20 cellular contexts compared by ENCODE assay signal in the genomic region with DNA sequence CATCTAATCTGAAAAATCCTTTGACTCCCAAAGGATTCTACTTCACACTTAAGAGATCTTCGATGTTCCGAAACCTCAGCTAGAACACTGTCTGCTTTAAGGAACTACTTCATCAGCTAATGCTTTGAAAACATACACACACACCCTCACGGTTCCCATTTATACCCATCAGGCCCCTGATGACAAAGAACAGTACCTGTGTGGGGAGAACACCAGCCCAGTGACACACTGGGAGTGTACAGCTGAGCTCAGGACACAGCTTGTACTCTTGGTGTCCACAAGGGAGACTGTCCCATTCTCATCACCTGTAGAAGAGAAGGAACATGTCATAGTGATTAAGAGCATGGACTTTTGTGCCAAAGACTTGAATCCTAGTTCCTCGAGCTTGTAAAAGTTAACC. TPM values are rescaled to one million over a fixed set of nuclear protein-coding genes. Genes with fewer than 3 reads are reported as not detected.
A peak's percentile ranks its signal among the peaks of the same experiment; 100 is the strongest.
DNase-seq lines count a peak whose midpoint lies in the region; ATAC-seq lines count a peak whose summit lies in the region.
"Had no signal": no experiment of that assay in that cellular context is flagged by ENCODE, and none has a peak within 500 bp of the region (broad histone marks: within the 10 kb centered on the region; RNA-seq: fewer than 3 reads in every experiment).

No MANE protein-coding gene starts in this region.

- no peaks in the 10 kb centered on the region for H3K9me3 Mint-ChIP-seq in activated naive CD4-positive, alpha-beta T cell treated with anti-CD3 and anti-CD28 coated beads, Interleukin-2, amount 50 U/mL, for 24 hours
- H3K9me3 Mint-ChIP-seq in activated T-helper 17 cell treated with anti-CD3 and anti-CD28 coated beads, Interleukin-2, amount 50 U/mL, for 72 hours: no peaks in the 10 kb centered on the region
- no peaks in the 10 kb centered on the region for H3K9me3 Mint-ChIP-seq in stimulated activated memory B cell treated with anti-CD40 and anti-IgM and Interleukin-4, amounts not matched to agents 10 μg/mL and 1 μg/mL and 100 μg/mL, for 72 hours
- H3K9me3 Mint-ChIP-seq: CD14-positive monocyte, endodermal cell had no signal

- no peak for DNase-seq in activated naive CD4-positive, alpha-beta T cell (lab: John Stamatoyannopoulos, UW)
- DNase-seq in activated gamma-delta T cell (lab: John Stamatoyannopoulos, UW) (no peak), A172 (ENCODE audit: low spot score) (no peak), NCI-H446 (lab: John Stamatoyannopoulos, UW) (no peak)
- DNase-seq: activated CD8-positive, alpha-beta memory T cell treated with anti-CD3 and anti-CD28 coated beads, Interleukin-2, amount 10 ng/mL, durations not matched to agents 7 days and 5 days; activated effector memory CD4-positive, alpha-beta T cell treated with Interleukin-2 at 50 U/mL for 16 hours; DMS 273 treated with DMSO at 0.1 percent for 48 hours; endodermal cell; foreskin melanocyte; mesenchymal stem cell; NCI-H2081; NCI-H446 treated with DMSO at 0.1 percent for 48 hours; nucleus accumbens; OCI-M1; WERI-Rb-1 had no signal

- H3K27me3 Mint-ChIP-seq in activated naive CD4-positive, alpha-beta T cell treated with anti-CD3 and anti-CD28 coated beads, Interleukin-2, amount 50 U/mL, for 24 hours: no peaks in the 10 kb centered on the region
- H3K27me3 Mint-ChIP-seq in activated T-helper 17 cell treated with anti-CD3 and anti-CD28 coated beads, Interleukin-2, amount 50 U/mL, for 72 hours: no peaks in the 10 kb centered on the region
- no peaks in the 10 kb centered on the region for H3K27me3 Mint-ChIP-seq in stimulated activated memory B cell treated with anti-CD40 and anti-IgM and Interleukin-4, amounts not matched to agents 10 μg/mL and 1 μg/mL and 100 μg/mL, for 72 hours
- H3K27me3 Mint-ChIP-seq: activated CD8-positive, alpha-beta memory T cell treated with anti-CD3 and anti-CD28 coated beads, Interleukin-2, amount 10 ng/mL, durations not matched to agents 7 days and 5 days had no signal

- peak overlapping the region; percentile 55 for H3K27ac Mint-ChIP-seq in activated naive CD4-positive, alpha-beta T cell treated with anti-CD3 and anti-CD28 coated beads, Interleukin-2, amount 50 U/mL, for 24 hours
- H3K27ac Mint-ChIP-seq in activated T-helper 17 cell treated with anti-CD3 and anti-CD28 coated beads, Interleukin-2, amount 50 U/mL, for 72 hours: peak overlapping the region; percentile 81
- peak overlapping the region; percentile 57 for H3K27ac Mint-ChIP-seq in stimulated activated memory B cell treated with anti-CD40 and anti-IgM and Interleukin-4, amounts not matched to agents 10 μg/mL and 1 μg/mL and 100 μg/mL, for 72 hours

- H3K36me3 Mint-ChIP-seq in activated naive CD4-positive, alpha-beta T cell treated with anti-CD3 and anti-CD28 coated beads, Interleukin-2, amount 50 U/mL, for 24 hours: peaks cover 33% of the 10 kb centered on the region
- peaks cover 100% of the 10 kb centered on the region for H3K36me3 Mint-ChIP-seq in activated T-helper 17 cell treated with anti-CD3 and anti-CD28 coated beads, Interleukin-2, amount 50 U/mL, for 72 hours (ENCODE audit: low read depth)
- peaks cover 62% of the 10 kb centered on the region for H3K36me3 Mint-ChIP-seq in stimulated activated memory B cell treated with anti-CD40 and anti-IgM and Interleukin-4, amounts not matched to agents 10 μg/mL and 1 μg/mL and 100 μg/mL, for 72 hours

- peaks cover 63% of the 10 kb centered on the region for H3K4me1 Mint-ChIP-seq in activated naive CD4-positive, alpha-beta T cell treated with anti-CD3 and anti-CD28 coated beads, Interleukin-2, amount 50 U/mL, for 24 hours
- peaks cover 17% of the 10 kb centered on the region for H3K4me1 Mint-ChIP-seq in activated T-helper 17 cell treated with anti-CD3 and anti-CD28 coated beads, Interleukin-2, amount 50 U/mL, for 72 hours
- H3K4me1 Mint-ChIP-seq in stimulated activated memory B cell treated with anti-CD40 and anti-IgM and Interleukin-4, amounts not matched to agents 10 μg/mL and 1 μg/mL and 100 μg/mL, for 72 hours: peaks cover 36% of the 10 kb centered on the region

- peak; percentile 39 for ATAC-seq in HG02642 (IDR thresholded peaks at IDR 0.05; ENCODE audit: poor library complexity, unreplicated experiment)
- ATAC-seq in activated T-helper 17 cell treated with anti-CD3 and anti-CD28 coated beads, Interleukin-2, amount 50 U/mL, for 72 hours (replicated peaks): peak; percentile 98
- peak; percentile 64 for ATAC-seq in stimulated activated memory B cell treated with anti-CD40 and anti-IgM and Interleukin-4, amounts not matched to agents 10 μg/mL and 1 μg/mL and 100 μg/mL, for 72 hours
- ATAC-seq: activated CD8-positive, alpha-beta memory T cell treated with anti-CD3 and anti-CD28 coated beads, Interleukin-2, amount 10 ng/mL, durations not matched to agents 7 days and 5 days had no signal

- H3K4me3 Mint-ChIP-seq in activated naive CD4-positive, alpha-beta T cell treated with anti-CD3 and anti-CD28 coated beads, Interleukin-2, amount 50 U/mL, for 24 hours: no peak overlapping the region
- H3K4me3 Mint-ChIP-seq in activated T-helper 17 cell treated with anti-CD3 and anti-CD28 coated beads, Interleukin-2, amount 50 U/mL, for 72 hours: no peak overlapping the region
- H3K4me3 Mint-ChIP-seq in stimulated activated memory B cell treated with anti-CD40 and anti-IgM and Interleukin-4, amounts not matched to agents 10 μg/mL and 1 μg/mL and 100 μg/mL, for 72 hours: no peak overlapping the region
- H3K4me3 Mint-ChIP-seq: activated CD8-positive, alpha-beta memory T cell treated with anti-CD3 and anti-CD28 coated beads, Interleukin-2, amount 10 ng/mL, durations not matched to agents 7 days and 5 days; CD14-positive monocyte; endodermal cell had no signal

RNA-seq across cellular contexts. Expression of gene WDR77, which starts 6.6 kb away (rescaled TPM):
- 10 to 100 TPM; 27.5 to 65.2 TPM for total RNA-seq in activated T-helper 17 cell treated with anti-CD3 and anti-CD28 coated beads, Interleukin-2, amount 50 U/mL, for 72 hours
- total RNA-seq in A172 (2014; rRNA removed; shearing (Covaris generic)): 46.1 and 49.2 TPM in 2 replicates

RNA-seq across cellular contexts. Expression of gene ATP5PB, which starts 6.8 kb away (rescaled TPM):
- 100 to 1,000 TPM; 235 to 383 TPM for total RNA-seq in activated T-helper 17 cell treated with anti-CD3 and anti-CD28 coated beads, Interleukin-2, amount 50 U/mL, for 72 hours
- total RNA-seq in A172 (2014; rRNA removed; shearing (Covaris generic)): 435 and 458 TPM in 2 replicates

RNA-seq across cellular contexts. Expression of gene OVGP1, which starts 14.9 kb away (rescaled TPM):
- 1 to 10 TPM; 1.9 to 2.1 TPM for total RNA-seq in activated T-helper 17 cell treated with anti-CD3 and anti-CD28 coated beads, Interleukin-2, amount 50 U/mL, for 72 hours
- 0.50 TPM in 1 of 2 replicates, not detected in the other for total RNA-seq in A172 (2014; rRNA removed; shearing (Covaris generic))

RNA-seq across cellular contexts. Expression of gene C1orf162, which starts 31.3 kb away (rescaled TPM):
- total RNA-seq in activated T-helper 17 cell treated with anti-CD3 and anti-CD28 coated beads, Interleukin-2, amount 50 U/mL, for 72 hours: 1 to 10 TPM; 4.4 to 4.9 TPM
- total RNA-seq in A172 (2014; rRNA removed; shearing (Covaris generic)): not detected in 2 replicates

Comparison
In these comparisons a context has a peak if more than half of its experiments do, and no peak if none do; other contexts are left out.
1. ATAC-seq: peak in every context shown above with its lines; median percentile 98 in activated T-helper 17 cell treated with anti-CD3 and anti-CD28 coated beads, Interleukin-2, amount 50 U/mL, for 72 hours; 64 in stimulated activated memory B cell treated with anti-CD40 and anti-IgM and Interleukin-4, amounts not matched to agents 10 μg/mL and 1 μg/mL and 100 μg/mL, for 72 hours; 39 in HG02642.